In the genomic region with DNA sequence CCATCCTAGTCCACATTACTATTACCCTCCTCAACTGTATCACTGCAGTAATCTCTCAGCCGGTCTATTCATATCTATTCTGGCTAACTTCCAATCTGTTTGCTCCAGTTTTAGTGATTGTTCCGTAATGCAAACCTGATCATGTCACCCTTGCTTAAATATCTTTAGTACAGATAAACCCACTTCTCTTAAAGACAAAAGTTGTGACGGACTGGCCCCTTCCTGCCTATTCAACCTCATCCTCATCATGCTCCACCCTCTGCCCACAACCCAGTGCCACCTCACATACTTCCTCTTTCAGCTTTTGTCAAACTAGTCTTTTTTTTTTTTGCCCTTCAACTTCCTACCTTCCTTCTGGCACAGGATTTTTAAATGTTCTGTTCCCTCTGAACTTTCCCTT, we compare ENCODE assay signal across 8 cellular contexts. TPM values are rescaled to one million over a fixed set of nuclear protein-coding genes. Genes with fewer than 3 reads are reported as not detected.
DNase-seq lines count a peak whose midpoint lies in the region; ATAC-seq lines count a peak whose summit lies in the region.

No MANE protein-coding gene starts in this region.

- peak overlapping the region; percentile 24 for H3K27ac ChIP-seq in caudate nucleus (ENCODE audit: low read depth, low read length)

- DNase-seq in T-helper 1 cell (peak; percentile 34 to 91 (median 58)), caudate nucleus (lab: John Stamatoyannopoulos, UW) (peak in 5 of 61 donors; percentile 4 to 28 (median 26)), NCI-H526 treated with DMSO at 0.1 percent for 48 hours (lab: John Stamatoyannopoulos, UW) (no peak), inferior parietal cortex (ENCODE audit: extremely low spot score) (no peak), SK-N-DZ (ENCODE audit: low spot score) (no peak)
- DNase-seq in stimulated activated CD4-positive, alpha-beta T cell treated with anti-CD3 and anti-CD28 coated beads, Interleukin-2, amount 100 ng/mL, for 4 hours (ENCODE audit: low read depth): peak; percentile 56

- ATAC-seq in GM18907 (IDR thresholded peaks at IDR 0.05; ENCODE audit: unreplicated experiment) (peak; percentile 67), GM18870 (IDR thresholded peaks at IDR 0.05; ENCODE audit: unreplicated experiment) (no peak)

RNA-seq across cellular contexts. Expression of a gene that starts 2.8 kb away (rescaled TPM):
- polyA plus RNA-seq in SK-N-DZ (2014; cell fraction: cytosol; rRNA removed): 0.19 TPM in 1 of 2 replicates, not detected in the other
- 2.4 and 3.5 TPM in 2 replicates for polyA plus RNA-seq in SK-N-DZ (2014; cell fraction: nucleus; rRNA removed)

RNA-seq across cellular contexts. Expression of a gene that starts 21.7 kb away (rescaled TPM):
- 352 and 364 TPM in 2 replicates for polyA plus RNA-seq in SK-N-DZ (2014; cell fraction: cytosol; rRNA removed)
- 226 and 273 TPM in 2 replicates for polyA plus RNA-seq in SK-N-DZ (2014; cell fraction: nucleus; rRNA removed)

RNA-seq across cellular contexts. Expression of a gene that starts 22.0 kb away (rescaled TPM):
- polyA plus RNA-seq in SK-N-DZ (2014; cell fraction: cytosol; rRNA removed): 152 and 161 TPM in 2 replicates
- polyA plus RNA-seq in SK-N-DZ (2014; cell fraction: nucleus; rRNA removed): 91.2 and 142 TPM in 2 replicates

RNA-seq across cellular contexts. Expression of a gene that starts 32.4 kb away (rescaled TPM):
- not detected in 2 replicates for polyA plus RNA-seq in SK-N-DZ (2014; cell fraction: cytosol; rRNA removed)
- polyA plus RNA-seq in SK-N-DZ (2014; cell fraction: nucleus; rRNA removed): not detected in 2 replicates

RNA-seq across cellular contexts. Expression of a gene that starts 32.4 kb away (rescaled TPM):
- not detected in 2 replicates for polyA plus RNA-seq in SK-N-DZ (2014; cell fraction: cytosol; rRNA removed)
- not detected in 2 replicates for polyA plus RNA-seq in SK-N-DZ (2014; cell fraction: nucleus; rRNA removed)

Comparison
In these comparisons a context has a peak if more than half of its experiments do, and no peak if none do; other contexts are left out.
1. DNase-seq: peak in T-helper 1 cell (5 of 5) and stimulated activated CD4-positive, alpha-beta T cell treated with anti-CD3 and anti-CD28 coated beads, Interleukin-2, amount 100 ng/mL, for 4 hours (single experiment); none in NCI-H526 treated with DMSO at 0.1 percent for 48 hours (single experiment), inferior parietal cortex (single experiment) and SK-N-DZ (single experiment).